Comparison of ENCODE assay signal across 22 cellular contexts in the genomic region with DNA sequence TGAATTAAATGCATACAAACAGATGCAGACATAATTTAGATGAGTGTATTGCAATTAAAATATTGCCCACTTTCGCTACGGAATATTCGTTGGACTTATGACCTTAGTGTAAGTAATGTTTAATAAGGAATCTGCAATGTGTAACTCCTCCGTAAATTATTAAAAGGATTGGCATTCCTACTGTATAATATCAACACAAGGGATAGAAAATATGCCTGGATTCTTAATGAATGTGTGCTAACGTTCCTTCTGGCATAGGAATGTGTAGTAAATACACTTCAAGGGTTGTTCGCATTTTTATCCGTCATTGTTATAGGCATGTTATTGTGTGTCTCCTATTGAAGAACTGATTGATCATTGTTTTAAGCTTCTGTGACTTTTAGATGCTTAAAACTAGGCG.
A peak's percentile ranks its signal among the peaks of the same experiment; 100 is the strongest.
DNase-seq lines count a peak whose midpoint lies in the region; ATAC-seq and TF ChIP-seq lines count a peak whose summit lies in the region.
"Had no signal": no experiment of that assay in that cellular context is flagged by ENCODE, and none has a peak within 500 bp of the region (broad histone marks: within the 10 kb centered on the region; RNA-seq: fewer than 3 reads in every experiment).

No MANE protein-coding gene starts in this region.

- TF ChIP-seq CTCF in AG04450 (IDR thresholded peaks at IDR 0.05; ENCODE audit: low read depth, low read length) (no peak), VCaP (conservative IDR thresholded peaks at IDR 0.05) (no peak), glutamatergic neuron (IDR thresholded peaks at IDR 0.05; ENCODE audit: partially characterized antibody, unreplicated experiment) (no peak), osteocyte (IDR thresholded peaks at IDR 0.05) (no peak), thyroid gland (IDR thresholded peaks at IDR 0.05) (no peak)

- peaks cover 9% of the 10 kb centered on the region for H3K9me3 Mint-ChIP-seq in glutamatergic neuron (ENCODE audit: unreplicated experiment)
- no peaks in the 10 kb centered on the region for H3K9me3 Mint-ChIP-seq in osteocyte (ENCODE audit: unreplicated experiment)
- H3K9me3 Mint-ChIP-seq: activated T-cell treated with anti-CD3 and anti-CD28 coated beads, Interleukin-2, amount 50 U/mL, for 4 hours; natural killer cell had no signal

- H3K4me1 Mint-ChIP-seq in glutamatergic neuron (ENCODE audit: low read depth, unreplicated experiment) = peaks cover 71% of the 10 kb centered on the region
- H3K4me1 Mint-ChIP-seq in osteocyte (ENCODE audit: unreplicated experiment) = peaks cover 57% of the 10 kb centered on the region
- H3K4me1 Mint-ChIP-seq: natural killer cell had no signal

- no peaks in the 10 kb centered on the region for H3K36me3 ChIP-seq in thyroid gland
- H3K36me3 ChIP-seq: BLaER1 treated with 17β-estradiol and CSF1 and Interleukin-3, amounts not matched to agents 10 nM and 100 nM; heart right ventricle; left ventricle myocardium inferior had no signal

- H3K27me3 Mint-ChIP-seq in glutamatergic neuron (ENCODE audit: unreplicated experiment) (peaks cover 7% of the 10 kb centered on the region), osteocyte (ENCODE audit: unreplicated experiment) (no peaks in the 10 kb centered on the region)

- POLR2A ChIA-PET in AG04450 (lab: Yijun Ruan, JAX) = no interaction called here

- H3K36me3 Mint-ChIP-seq in glutamatergic neuron (ENCODE audit: unreplicated experiment) (no peaks in the 10 kb centered on the region), osteocyte (ENCODE audit: unreplicated experiment) (no peaks in the 10 kb centered on the region)
- H3K36me3 Mint-ChIP-seq: natural killer cell had no signal

- H3K9me3 ChIP-seq in AG04450 (ENCODE audit: control insufficient read depth, insufficient read depth, low read length) = no peaks in the 10 kb centered on the region
- no peaks in the 10 kb centered on the region for H3K9me3 ChIP-seq in thyroid gland
- H3K9me3 ChIP-seq: BLaER1 treated with 17β-estradiol and CSF1 and Interleukin-3, amounts not matched to agents 10 nM and 100 nM; heart right ventricle; left ventricle myocardium inferior had no signal

- H3K4me1 ChIP-seq in thyroid gland = peaks cover 37 to 50% of the 10 kb centered on the region in 2 donors

- ATAC-seq in GM21423 (IDR thresholded peaks at IDR 0.05; ENCODE audit: unreplicated experiment) (no peak), HG03039 (IDR thresholded peaks at IDR 0.05; ENCODE audit: unreplicated experiment) (no peak)
- ATAC-seq: activated T-cell treated with anti-CD3 and anti-CD28 coated beads, Interleukin-2, amount 50 U/mL, for 4 hours; heart right ventricle; natural killer cell; sciatic nerve had no signal

- CTCF ChIA-PET in AG04450 (lab: Charles Lee) = interaction anchor here (0.6 to 2.9 kb wide), 4 partner anchors 57 to 585 kb away, joined by 3 to 15 read pairs (median 6); a partner anchor contains a TSS

- H3K27me3 ChIP-seq in AG04450 (ENCODE audit: control insufficient read depth, insufficient read depth, low read length) = peaks cover 6% of the 10 kb centered on the region
- H3K27me3 ChIP-seq in thyroid gland = no peaks in the 10 kb centered on the region
- H3K27me3 ChIP-seq: BLaER1 treated with 17β-estradiol and CSF1 and Interleukin-3, amounts not matched to agents 10 nM and 100 nM; heart right ventricle had no signal

- DNase-seq in AG04450 (ENCODE audit: low read depth, low spot score) (peak; percentile 8), glutamatergic neuron (no peak), osteocyte (ENCODE audit: extremely low spot score, unreplicated experiment) (no peak), thyroid gland (no peak)
- no peak for DNase-seq in activated naive CD4-positive, alpha-beta T cell (lab: John Stamatoyannopoulos, UW)
- DNase-seq: activated CD4-positive, alpha-beta T cell treated with anti-CD3 and anti-CD28 coated beads for 48 hours; activated T-cell treated with anti-CD3 and anti-CD28 coated beads, Interleukin-2, amount 50 U/mL, for 4 hours; caudate nucleus; GM23248; heart right ventricle; left ventricle myocardium inferior; natural killer cell; NCI-H2029 treated with DMSO at 0.1 percent for 48 hours; NCI-H226; NCI-H748 treated with DMSO at 0.1 percent for 48 hours; stimulated activated CD8-positive, alpha-beta memory T cell treated with anti-CD3 and anti-CD28 coated beads, Interleukin-4, amount 100 ng/mL, for 48 hours had no signal

- H3K4me3 Mint-ChIP-seq in glutamatergic neuron (ENCODE audit: unreplicated experiment) (no peak overlapping the region), osteocyte (ENCODE audit: unreplicated experiment) (peak overlapping the region; percentile 31)
- H3K4me3 Mint-ChIP-seq: activated T-cell treated with anti-CD3 and anti-CD28 coated beads, Interleukin-2, amount 50 U/mL, for 4 hours; natural killer cell had no signal

- H3K4me3 ChIP-seq in AG04450 (ENCODE audit: low read depth, low read length) (no peak overlapping the region), thyroid gland (replicated peaks in 1 of 3) (no peak overlapping the region)
- H3K4me3 ChIP-seq: BLaER1 treated with 17β-estradiol and CSF1 and Interleukin-3, amounts not matched to agents 10 nM and 100 nM; GM23248; heart right ventricle; left ventricle myocardium inferior had no signal

- H3K27ac Mint-ChIP-seq in glutamatergic neuron (ENCODE audit: unreplicated experiment) = peak overlapping the region; percentile 92
- H3K27ac Mint-ChIP-seq in osteocyte (ENCODE audit: unreplicated experiment) = peak overlapping the region; percentile 86
- H3K27ac Mint-ChIP-seq: natural killer cell had no signal

- H3K27ac ChIP-seq in AG04450 (ENCODE audit: low read depth, low read length) = no peak overlapping the region
- peak overlapping the region; percentile 94 for H3K27ac ChIP-seq in VCaP
- no peak overlapping the region for H3K27ac ChIP-seq in thyroid gland
- H3K27ac ChIP-seq: BLaER1 treated with 17β-estradiol and CSF1 and Interleukin-3, amounts not matched to agents 10 nM and 100 nM; GM23248; heart right ventricle; left ventricle myocardium inferior; parathyroid adenoma had no signal

- no peak for TF ChIP-seq POLR2A in thyroid gland (IDR thresholded peaks at IDR 0.05)

- 81 to 87% methylated on average over 8 of the region's 8 CpGs for WGBS in thyroid gland, 2 donors

- intact Hi-C loops in thyroid gland (cut with DNase I) = no loop called here
